In the genomic region with DNA sequence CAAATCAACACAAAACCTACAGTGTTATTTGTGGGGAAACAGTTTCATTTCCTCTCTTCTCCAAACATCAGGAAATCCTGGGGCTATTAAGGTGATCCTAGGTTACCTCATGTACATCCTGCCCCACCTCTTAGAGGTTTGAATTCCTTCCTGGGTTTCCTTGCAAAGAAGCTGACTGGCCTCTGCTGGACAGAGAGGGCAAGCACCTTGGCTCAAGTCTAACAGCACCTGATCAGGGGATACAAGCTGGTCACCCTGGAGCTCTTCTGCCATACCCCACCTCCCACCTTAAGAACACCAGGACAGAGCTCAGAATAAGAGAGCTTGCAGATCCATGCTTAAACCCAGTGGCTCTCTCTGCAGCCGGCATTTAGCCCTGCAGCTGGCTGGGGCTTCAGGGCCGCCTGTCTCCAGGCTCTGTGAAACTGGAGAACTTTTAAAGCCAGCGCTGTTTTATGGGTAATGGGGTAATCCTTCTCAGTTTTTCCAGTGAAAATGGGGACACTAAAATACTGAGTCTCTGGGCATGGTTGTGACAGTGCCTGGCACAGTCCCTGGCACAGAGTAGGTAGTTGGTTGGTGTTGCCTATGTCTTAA, we compare ENCODE assay signal across 9 cellular contexts.
DNase-seq lines count a peak whose midpoint lies in the region; ATAC-seq, FAIRE-seq and TF ChIP-seq lines count a peak whose summit lies in the region.
"Had no signal": no experiment of that assay in that cellular context is flagged by ENCODE, and none has a peak within 500 bp of the region (broad histone marks: within the 10 kb centered on the region; RNA-seq: fewer than 3 reads in every experiment).

No MANE protein-coding gene starts in this region.

- H3K9me1 ChIP-seq in endothelial cell of umbilical vein (replicated peaks; ENCODE audit: control insufficient read depth, extremely low read depth, insufficient read depth, low read length): no peaks in the 10 kb centered on the region

- DNase-seq in GM03348 (ENCODE audit: low spot score) (peak; percentile 54), NCI-H2107 treated with DMSO at 0.1 percent for 48 hours (lab: John Stamatoyannopoulos, UW; ENCODE audit: unreplicated experiment) (peak; percentile 47), endothelial cell of umbilical vein (ENCODE audit: low read depth, low spot score) (peak; percentile 29), midbrain (lab: John Stamatoyannopoulos, UW) (peak; percentile 16), ACHN (no peak), GM19239 (ENCODE audit: insufficient read length, low spot score) (no peak), hippocampal formation (lab: John Stamatoyannopoulos, UW) (no peak)

- in situ Hi-C loops in ACHN (cut with HindIII; ENCODE audit: low pct_ligation_motif_present, low pct_unique_long_range_greater_than_20kb, low sequenced_read_pairs): no loop called here

- no peak overlapping the region for H3K9ac ChIP-seq in endothelial cell of umbilical vein (replicated peaks; ENCODE audit: extremely low read depth, insufficient read depth, low read length)

- no peaks in the 10 kb centered on the region for H3K36me3 ChIP-seq in endothelial cell of umbilical vein (ENCODE audit: control insufficient read depth in 2 of 2, extremely low read depth in 1 of 2, insufficient read depth in 2 of 2, low read length in 2 of 2)
- H3K36me3 ChIP-seq: neutrophil had no signal

- H3K79me2 ChIP-seq in endothelial cell of umbilical vein (ENCODE audit: control insufficient read depth, insufficient read depth, low read length): no peaks in the 10 kb centered on the region

- H3K9me3 ChIP-seq in endothelial cell of umbilical vein (replicated peaks; ENCODE audit: control insufficient read depth, insufficient read depth, low read length): no peaks in the 10 kb centered on the region
- H3K9me3 ChIP-seq: neutrophil had no signal

- POLR2A ChIA-PET in endothelial cell of umbilical vein (lab: Charles Lee): no interaction called here

- FAIRE-seq in endothelial cell of umbilical vein (lab: Jason Lieb, UNC) (peak; percentile 70), GM19239 (lab: Jason Lieb, UNC) (no peak)

- no TSS peak for BruUV-seq in endothelial cell of umbilical vein (replicated peaks; lab: Mats Ljungman, UMichigan)

- dilution Hi-C loops in endothelial cell of umbilical vein (cut with MboI; ENCODE audit: extremely low pct_ligation_motif_present, low sequenced_read_pairs): no loop called here

- no peak for TF ChIP-seq POLR2A in endothelial cell of umbilical vein (IDR thresholded peaks at IDR 0.05; ENCODE audit: low read depth, low read length)

- TF ChIP-seq CTCF in endothelial cell of umbilical vein (IDR thresholded peaks at IDR 0.05; ENCODE audit: extremely low read depth in 1 of 2, insufficient read depth in 1 of 2, low read depth in 1 of 2, low read length in 2 of 2): peak; percentile 15 to 32

- no peak overlapping the region for H2AFZ ChIP-seq in endothelial cell of umbilical vein (ENCODE audit: low read depth, low read length)

- H3K4me1 ChIP-seq in endothelial cell of umbilical vein (ENCODE audit: control insufficient read depth, extremely low read depth, insufficient read depth, low read length): peaks cover 7% of the 10 kb centered on the region

- H3K4me3 ChIP-seq in endothelial cell of umbilical vein (replicated peaks in 1 of 3; ENCODE audit: insufficient read depth in 1 of 3, low read depth in 1 of 3, low read length in 3 of 3): no peak overlapping the region

- H3K27me3 ChIP-seq in endothelial cell of umbilical vein (ENCODE audit: control insufficient read depth in 2 of 2, insufficient read depth in 2 of 2, low read length in 2 of 2): peaks cover 1 to 4% of the 10 kb centered on the region in 2 experiments

- CTCF ChIA-PET in endothelial cell of umbilical vein (lab: Charles Lee): interaction anchor here (0.6 to 4.4 kb wide), 7 partner anchors 58 to 315 kb away, joined by 3 to 45 read pairs (median 3); no protein-coding TSS in a partner anchor

- H4K20me1 ChIP-seq in endothelial cell of umbilical vein (replicated peaks; ENCODE audit: control insufficient read depth, extremely low read depth, insufficient read depth, low read length): no peaks in the 10 kb centered on the region

- H3K4me2 ChIP-seq in endothelial cell of umbilical vein (ENCODE audit: insufficient read depth, low read length): no peak overlapping the region

- no peak overlapping the region for H3K27ac ChIP-seq in endothelial cell of umbilical vein (ENCODE audit: insufficient read depth, low read depth, low read length)
- H3K27ac ChIP-seq: neutrophil had no signal

- intact Hi-C loops in endothelial cell of umbilical vein (cut with micrococcal nuclease): loop anchor here (2.0 kb wide), 1 partner anchor 162 kb away; no protein-coding TSS in a partner anchor

- no peak for ATAC-seq in HG03521 (IDR thresholded peaks at IDR 0.05; ENCODE audit: unreplicated experiment)

TF ChIP-seq in endothelial cell of umbilical vein, 7 proteins besides CTCF, POLR2A, EP300 and RAD21:
- TF ChIP-seq POLR2AphosphoS5 (IDR thresholded peaks at IDR 0.05; ENCODE audit: insufficient read depth, low read depth, low read length) (no peak), FOS (IDR thresholded peaks at IDR 0.05; ENCODE audit: borderline replicate concordance, insufficient read depth, low read length) (no peak)
TF ChIP-seq in endothelial cell of umbilical vein: peak in this region for 0.

Comparison
In these comparisons a context has a peak if more than half of its experiments do, and no peak if none do; other contexts are left out.
1. DNase-seq: peak in GM03348 (single experiment), NCI-H2107 treated with DMSO at 0.1 percent for 48 hours (single experiment), endothelial cell of umbilical vein (single experiment) and midbrain (single experiment); none in ACHN (single experiment), GM19239 (single experiment) and hippocampal formation (0 of 2).